In genomic region chr3:113746069-113746954, GRCh38 we compare ENCODE assay signal across 1 cellular context.
TF ChIP-seq lines count a peak whose summit lies in the region.

Gene NAA50 (minus strand): TSS chr3:113746249. CDS start chr3:113745949, 300 bp downstream.

TF ChIP-seq in HepG2, 621 proteins besides CTCF, POLR2A, EP300 and RAD21 (continued from another document and continues in another):
- TF ChIP-seq REST (IDR thresholded peaks at IDR 0.05; ENCODE audit: borderline replicate concordance in 1 of 2, low read depth in 1 of 2, low read length in 2 of 2) (peak in 1 of 2 experiments; percentile 21; a peak in 1 of 4 replicates), SP2 (CRISPR knock-in tag; IDR thresholded peaks at IDR 0.05) (no peak; the same call in 1 of the 2 replicates), MXI1 (IDR thresholded peaks at IDR 0.05; ENCODE audit: borderline replicate concordance, low read depth, low read length) (peak; percentile 85; the same call in 1 of the 3 replicates), KAT7 (CRISPR knock-in tag; IDR thresholded peaks at IDR 0.05; ENCODE audit: borderline replicate concordance) (peak; percentile 49; the same call in 1 of the 2 replicates), ZNF83 (CRISPR knock-in tag; IDR thresholded peaks at IDR 0.05; ENCODE audit: borderline replicate concordance) (no peak), PLRG1 (conservative IDR thresholded peaks at IDR 0.05) (no peak), MYC (CRISPR knock-in tag; IDR thresholded peaks at IDR 0.05; ENCODE audit: borderline replicate concordance) (peak; percentile 77), NFRKB (IDR thresholded peaks at IDR 0.05) (0 out of 2 replicates have a peak, but pooled peaks have one; percentile 47), ZNF503 (CRISPR knock-in tag; IDR thresholded peaks at IDR 0.05) (peak; percentile 40; the same call in 1 of the 2 replicates), FOXP1 (IDR thresholded peaks at IDR 0.05) (no peak), FOXP1 (CRISPR knock-in tag; IDR thresholded peaks at IDR 0.05) (no peak), ZFP91 (CRISPR knock-in tag; IDR thresholded peaks at IDR 0.05; ENCODE audit: borderline replicate concordance) (peak; percentile 81), RERE (CRISPR knock-in tag; IDR thresholded peaks at IDR 0.05; ENCODE audit: low read depth) (no peak), MXD4 (CRISPR knock-in tag; IDR thresholded peaks at IDR 0.05) (peak; percentile 87), CBX2 (IDR thresholded peaks at IDR 0.05; ENCODE audit: low read depth, low read length) (no peak), CBX2 (CRISPR knock-in tag; IDR thresholded peaks at IDR 0.05; ENCODE audit: low read depth) (no peak), ZFAT (CRISPR knock-in tag; conservative IDR thresholded peaks at IDR 0.05) (no peak), ATF7 (IDR thresholded peaks at IDR 0.05) (no peak), ATF7 (CRISPR knock-in tag; IDR thresholded peaks at IDR 0.05) (no peak), ZGPAT (CRISPR knock-in tag; IDR thresholded peaks at IDR 0.05) (peak; percentile 16), PRMT3 (CRISPR knock-in tag; IDR thresholded peaks at IDR 0.05; ENCODE audit: borderline replicate concordance, low read depth) (no peak), FOXA3 (CRISPR knock-in tag; IDR thresholded peaks at IDR 0.05) (peak; percentile 19; the same call in 1 of the 2 replicates), MIXL1 (CRISPR knock-in tag; IDR thresholded peaks at IDR 0.05) (no peak), CEBPG (CRISPR knock-in tag; IDR thresholded peaks at IDR 0.05) (peak; percentile 71), RARG (CRISPR knock-in tag; IDR thresholded peaks at IDR 0.05; ENCODE audit: low read depth) (no peak), HMGA1 (CRISPR knock-in tag; conservative IDR thresholded peaks at IDR 0.05) (no peak), ARNTL (CRISPR knock-in tag; IDR thresholded peaks at IDR 0.05) (no peak), MAZ (IDR thresholded peaks at IDR 0.05; ENCODE audit: borderline replicate concordance, low read depth, low read length) (peak; percentile 79), MAZ (CRISPR knock-in tag; IDR thresholded peaks at IDR 0.05; ENCODE audit: low read depth) (peak; percentile 77), PAF1 (CRISPR knock-in tag; IDR thresholded peaks at IDR 0.05) (no peak), SNRNP70 (IDR thresholded peaks at IDR 0.05; ENCODE audit: low read depth, low read length) (no peak), ZNF652 (CRISPR knock-in tag; IDR thresholded peaks at IDR 0.05; ENCODE audit: borderline replicate concordance, low read depth) (peak; percentile 87), ZNF34 (CRISPR knock-in tag; IDR thresholded peaks at IDR 0.05; ENCODE audit: borderline replicate concordance) (no peak), ZBTB7A (CRISPR knock-in tag; IDR thresholded peaks at IDR 0.05) (no peak), RBAK (CRISPR knock-in tag; IDR thresholded peaks at IDR 0.05) (no peak), YEATS4 (CRISPR knock-in tag; IDR thresholded peaks at IDR 0.05; ENCODE audit: borderline replicate concordance) (peak; percentile 91), ZNF510 (CRISPR knock-in tag; IDR thresholded peaks at IDR 0.05; ENCODE audit: low read depth) (0 out of 2 replicates have a peak, but pooled peaks have one; percentile 19), TFAP4 (IDR thresholded peaks at IDR 0.05; ENCODE audit: borderline replicate concordance, low read depth) (peak; percentile 8; the same call in 1 of the 2 replicates), CCAR2 (optimal IDR thresholded peaks at IDR 0.05; ENCODE audit: low read depth, low read length) (no peak), DBP (CRISPR knock-in tag; IDR thresholded peaks at IDR 0.05; ENCODE audit: not compliant biosample characterization) (no peak), SYNCRIP (IDR thresholded peaks at IDR 0.05; ENCODE audit: insufficient read depth, low read depth, low read length) (no peak), SMC3 (IDR thresholded peaks at IDR 0.05; ENCODE audit: low read length) (no peak), AHR (CRISPR knock-in tag; IDR thresholded peaks at IDR 0.05) (0 out of 2 replicates have a peak, but pooled peaks have one; percentile 36), ZNF44 (CRISPR knock-in tag; IDR thresholded peaks at IDR 0.05) (no peak), GATA4 (IDR thresholded peaks at IDR 0.05; ENCODE audit: borderline replicate concordance, low read depth) (no peak), RAD51 (IDR thresholded peaks at IDR 0.05; ENCODE audit: borderline replicate concordance) (peak; percentile 97), DNMT1 (CRISPR knock-in tag; IDR thresholded peaks at IDR 0.05) (peak; percentile 86; the same call in 1 of the 2 replicates), ZIK1 (CRISPR knock-in tag; IDR thresholded peaks at IDR 0.05; ENCODE audit: borderline replicate concordance, low read depth) (no peak), AKAP8 (CRISPR knock-in tag; IDR thresholded peaks at IDR 0.05) (no peak), NR1H2 (CRISPR knock-in tag; IDR thresholded peaks at IDR 0.05; ENCODE audit: borderline replicate concordance, low read depth) (no peak), GMEB1 (CRISPR knock-in tag; IDR thresholded peaks at IDR 0.05; ENCODE audit: borderline replicate concordance) (peak; percentile 65), ZSCAN31 (CRISPR knock-in tag; IDR thresholded peaks at IDR 0.05; ENCODE audit: low read depth) (peak; percentile 13; the same call in 1 of the 2 replicates), TMF1 (CRISPR knock-in tag; IDR thresholded peaks at IDR 0.05; ENCODE audit: low read depth) (no peak), HOXD1 (CRISPR knock-in tag; IDR thresholded peaks at IDR 0.05) (no peak)
